Comparison of ENCODE assay signal across 11 cellular contexts in genomic region chr6:125102901-125103300, GRCh38. TPM values are rescaled to one million over a fixed set of nuclear protein-coding genes. Genes with fewer than 3 reads are reported as not detected.
DNase-seq lines count a peak whose midpoint lies in the region; ATAC-seq and TF ChIP-seq lines count a peak whose summit lies in the region.
"Had no signal": no experiment of that assay in that cellular context is flagged by ENCODE, and none has a peak within 500 bp of the region (broad histone marks: within the 10 kb centered on the region; RNA-seq: fewer than 3 reads in every experiment).

No MANE protein-coding gene starts in this region.

- ATAC-seq in GM18519 (IDR thresholded peaks at IDR 0.05; ENCODE audit: low FRiP score, unreplicated experiment): no peak

- H3K27me3 ChIP-seq in colonic mucosa (no peaks in the 10 kb centered on the region), MM.1S (replicated peaks; ENCODE audit: insufficient read depth, low read length) (no peaks in the 10 kb centered on the region)
- H3K27me3 ChIP-seq: adrenal gland had no signal

- H3K27ac Mint-ChIP-seq in mesothelial cell of epicardium: peak overlapping the region; percentile 95
- H3K27ac Mint-ChIP-seq: stimulated activated naive CD8-positive, alpha-beta T cell treated with anti-CD3 and anti-CD28 coated beads, Interleukin-15, Interleukin-2, amounts not matched to agents 100 ng/mL and 50 ng/mL, for 24 hours had no signal

- H3K4me3 ChIP-seq in coronary artery: no peak overlapping the region
- H3K4me3 ChIP-seq in colonic mucosa: no peak overlapping the region
- H3K4me3 ChIP-seq in MM.1S (ENCODE audit: low read length): no peak overlapping the region
- H3K4me3 ChIP-seq: adrenal gland had no signal

- H3K36me3 ChIP-seq in colonic mucosa (no peaks in the 10 kb centered on the region), MM.1S (replicated peaks; ENCODE audit: insufficient read depth, low read length) (no peaks in the 10 kb centered on the region)
- H3K36me3 ChIP-seq: adrenal gland had no signal

- peak overlapping the region; percentile 51 to 81 for H3K27ac ChIP-seq in coronary artery
- H3K27ac ChIP-seq in colonic mucosa: no peak overlapping the region
- no peak overlapping the region for H3K27ac ChIP-seq in MM.1S (ENCODE audit: low read length)
- H3K27ac ChIP-seq: adrenal gland had no signal

- peaks cover 10% of the 10 kb centered on the region for H3K9me3 Mint-ChIP-seq in mesothelial cell of epicardium
- H3K9me3 Mint-ChIP-seq: stimulated activated naive CD8-positive, alpha-beta T cell treated with anti-CD3 and anti-CD28 coated beads, Interleukin-15, Interleukin-2, amounts not matched to agents 100 ng/mL and 50 ng/mL, for 24 hours had no signal

- H3K9me3 ChIP-seq in colonic mucosa: no peaks in the 10 kb centered on the region
- H3K9me3 ChIP-seq in MM.1S (replicated peaks; ENCODE audit: insufficient read depth, low read length): no peaks in the 10 kb centered on the region
- H3K9me3 ChIP-seq: adrenal gland had no signal

- DNase-seq in AG08395 (ENCODE audit: low spot score) (peak; percentile 84), M059J (ENCODE audit: low read depth) (peak; percentile 92), coronary artery (ENCODE audit: low spot score) (no peak), mesothelial cell of epicardium (ENCODE audit: low spot score in 2 of 2, unreplicated experiment in 2 of 2) (no peak), colonic mucosa (no peak), MM.1S (no peak), posterior cingulate gyrus (no peak)
- DNase-seq: adrenal gland, NCI-H2081 treated with DMSO at 0.1 percent for 48 hours had no signal

- TF ChIP-seq CTCF in coronary artery (IDR thresholded peaks at IDR 0.05) (no peak), mesothelial cell of epicardium (IDR thresholded peaks at IDR 0.05; ENCODE audit: unreplicated experiment) (no peak), colonic mucosa (IDR thresholded peaks at IDR 0.05) (no peak), MM.1S (IDR thresholded peaks at IDR 0.05; ENCODE audit: low read length) (no peak)

- H3K4me2 ChIP-seq in MM.1S (ENCODE audit: low read depth, low read length): no peak overlapping the region

- no peaks in the 10 kb centered on the region for H3F3A ChIP-seq in MM.1S (ENCODE audit: insufficient read depth, low read length)

- H2AFZ ChIP-seq in MM.1S (ENCODE audit: low read length): no peak overlapping the region

- H3K4me1 Mint-ChIP-seq in mesothelial cell of epicardium: peaks cover 38% of the 10 kb centered on the region

- H3K9ac ChIP-seq in colonic mucosa (ENCODE audit: low read depth in 2 of 2, low read length in 2 of 2): no peak overlapping the region
- H3K9ac ChIP-seq in MM.1S (ENCODE audit: low read length): no peak overlapping the region

- no peaks in the 10 kb centered on the region for H3K9me2 ChIP-seq in MM.1S (replicated peaks; ENCODE audit: insufficient read depth, low read length)

- H3K4me1 ChIP-seq in colonic mucosa (no peaks in the 10 kb centered on the region), MM.1S (ENCODE audit: low read length) (no peaks in the 10 kb centered on the region)

- intact Hi-C loops in colonic mucosa (cut with DNase I) (loop anchor here (10.0 kb wide), 1 partner anchor 148 kb away; no protein-coding TSS in a partner anchor), posterior cingulate gyrus (cut with DNase I) (no loop called here)

- no peaks in the 10 kb centered on the region for H3K79me2 ChIP-seq in MM.1S (ENCODE audit: low read length)

- H3K36me3 Mint-ChIP-seq in mesothelial cell of epicardium: no peaks in the 10 kb centered on the region

- H3K4me3 Mint-ChIP-seq in mesothelial cell of epicardium: no peak overlapping the region
- H3K4me3 Mint-ChIP-seq: stimulated activated naive CD8-positive, alpha-beta T cell treated with anti-CD3 and anti-CD28 coated beads, Interleukin-15, Interleukin-2, amounts not matched to agents 100 ng/mL and 50 ng/mL, for 24 hours had no signal

- no peaks in the 10 kb centered on the region for H4K20me1 ChIP-seq in MM.1S (ENCODE audit: insufficient read depth, low read length)

- H3K27me3 Mint-ChIP-seq in mesothelial cell of epicardium (ENCODE audit: low read depth): no peaks in the 10 kb centered on the region

RNA-seq across cellular contexts. Expression of gene TPD52L1, which starts 50.7 kb away (rescaled TPM):
- 74.4 and 92.1 TPM in 2 replicates for total RNA-seq in M059J (2014; rRNA removed; shearing (Covaris generic))
- total RNA-seq in mesothelial cell of epicardium: 200 to 212 TPM (median 209 TPM) in 3 replicates
- 10 to 100 TPM; 15.5 to 16.9 TPM for total RNA-seq in colonic mucosa

Comparison
In these comparisons a context has a peak if more than half of its experiments do, and no peak if none do; other contexts are left out.
1. DNase-seq: peak in AG08395 (single experiment) and M059J (single experiment); none in coronary artery (single experiment), mesothelial cell of epicardium (0 of 2), colonic mucosa (single experiment), MM.1S (single experiment) and posterior cingulate gyrus (0 of 10).
2. H3K27ac ChIP-seq: peak in coronary artery (2 of 2); none in colonic mucosa (single experiment) and MM.1S (single experiment).